Comparison of ENCODE assay signal across 7 cellular contexts in genomic region chr19:29571181-29571580, GRCh38. TPM values are rescaled to one million over a fixed set of nuclear protein-coding genes. Genes with fewer than 3 reads are reported as not detected.
"Had no signal": no experiment of that assay in that cellular context is flagged by ENCODE, and none has a peak within 500 bp of the region (broad histone marks: within the 10 kb centered on the region; RNA-seq: fewer than 3 reads in every experiment).

No MANE protein-coding gene starts in this region.

- H3K4me3 ChIP-seq: GM23248, K562 had no signal

- H3K27ac ChIP-seq: GM23248 had no signal

- H3K9ac ChIP-seq: GM23248 had no signal

- ATAC-seq: K562 had no signal

- DNase-seq: GM23248, GOT3, H7, HCEC 1CT, IMR-90 had no signal

- H2AFZ ChIP-seq: GM23248 had no signal

RNA-seq across cellular contexts. Expression of gene VSTM2B, which starts 45.4 kb away (rescaled TPM):
- total RNA-seq: GM23248, HT-29, IMR-90, K562 had no signal
